8 cellular contexts compared by ENCODE assay signal in the genomic region with DNA sequence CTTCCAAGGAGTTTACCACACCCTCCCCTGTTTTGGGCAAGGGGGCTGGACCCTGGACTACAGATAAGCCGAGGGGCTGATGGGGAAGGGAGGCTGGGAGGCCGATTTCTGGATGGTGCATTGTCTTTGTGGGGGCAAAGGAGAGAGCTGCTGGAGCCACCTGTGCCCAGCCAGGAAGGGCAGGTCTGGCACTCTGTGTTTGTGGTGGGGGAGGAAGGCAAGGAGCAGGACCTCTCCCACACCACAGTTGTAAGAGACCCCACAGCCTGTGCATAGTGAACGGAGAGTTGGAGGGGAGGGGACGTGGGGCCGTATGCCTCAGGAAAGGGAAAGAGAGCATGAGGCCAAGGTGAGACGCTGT. TPM values are rescaled to one million over a fixed set of nuclear protein-coding genes. Genes with fewer than 3 reads are reported as not detected.
DNase-seq lines count a peak whose midpoint lies in the region; TF ChIP-seq lines count a peak whose summit lies in the region.

No MANE protein-coding gene starts in this region.

- peaks cover 12% of the 10 kb centered on the region; the same call in 1 of the 2 replicates for H3F3A ChIP-seq in OCI-LY1 (ENCODE audit: insufficient read depth, low read length)

- H2BK12ac ChIP-seq in trophoblast cell (ENCODE audit: low read length), result no peak overlapping the region

- H4K8ac ChIP-seq in trophoblast cell (ENCODE audit: low read depth, low read length), result no peak overlapping the region

- peak overlapping the region; percentile 93 to 95 for H3K4me3 Mint-ChIP-seq in CD14-positive monocyte

- no peak overlapping the region for H4K91ac ChIP-seq in trophoblast cell (ENCODE audit: low read depth, low read length)

- peak overlapping the region; percentile 77 for H3K27ac ChIP-seq in OCI-LY1 (ENCODE audit: low read depth, low read length, poor library complexity, severe bottlenecking)
- no peak overlapping the region for H3K27ac ChIP-seq in trophoblast cell (ENCODE audit: low read depth, low read length)

- H2AFZ ChIP-seq in OCI-LY1 (ENCODE audit: low read length) (no peak overlapping the region), trophoblast cell (ENCODE audit: insufficient read depth, low read length, poor library complexity) (no peak overlapping the region)

- H3K27me3 ChIP-seq in OCI-LY1 (ENCODE audit: insufficient read depth, low read length) (no peaks in the 10 kb centered on the region), endocrine pancreas (ENCODE audit: control insufficient read depth, insufficient read depth, low read length) (no peaks in the 10 kb centered on the region), trophoblast cell (ENCODE audit: insufficient read depth, low read length) (no peaks in the 10 kb centered on the region)

- no peaks in the 10 kb centered on the region for H3K79me2 ChIP-seq in OCI-LY1 (ENCODE audit: insufficient read depth, low read length)
- peaks cover 11% of the 10 kb centered on the region for H3K79me2 ChIP-seq in trophoblast cell (ENCODE audit: control insufficient read depth, insufficient read depth, low read length, poor library complexity)

- peaks cover 29 to 40% of the 10 kb centered on the region in 2 donors for H3K36me3 Mint-ChIP-seq in CD14-positive monocyte

- H2BK5ac ChIP-seq in trophoblast cell (ENCODE audit: low read depth, low read length, poor library complexity), result no peak overlapping the region

- H2AK5ac ChIP-seq in trophoblast cell (ENCODE audit: low read length), result no peak overlapping the region

- H3K27ac Mint-ChIP-seq in CD14-positive monocyte, result peak overlapping the region; percentile 88 to 98 (median 93)

- no peak overlapping the region for H2BK120ac ChIP-seq in trophoblast cell (ENCODE audit: insufficient read depth, low read length, poor library complexity)

- peaks cover 0 to 5% (median 2%) of the 10 kb centered on the region in 3 donors for H3K27me3 Mint-ChIP-seq in CD14-positive monocyte (ENCODE audit: low read depth in 3 of 3)

- H3K18ac ChIP-seq in trophoblast cell (ENCODE audit: low read length), result peak overlapping the region; percentile 41

- H4K12ac ChIP-seq in trophoblast cell (ENCODE audit: low read depth, low read length), result peak overlapping the region; percentile 32

- peak overlapping the region; percentile 38 for H3K4ac ChIP-seq in trophoblast cell (ENCODE audit: low read depth, low read length)

- peaks cover 41% of the 10 kb centered on the region for H3K4me1 ChIP-seq in OCI-LY1 (ENCODE audit: insufficient read depth, low read length, severe bottlenecking)
- no peaks in the 10 kb centered on the region for H3K4me1 ChIP-seq in endocrine pancreas (ENCODE audit: control insufficient read depth, insufficient read depth, low read length)
- peaks cover 35 to 40% of the 10 kb centered on the region in 2 experiments for H3K4me1 ChIP-seq in trophoblast cell (ENCODE audit: control insufficient read depth in 1 of 2, insufficient read depth in 2 of 2, low read length in 2 of 2)

- H3K9ac ChIP-seq in OCI-LY1 (ENCODE audit: low read length) (peak overlapping the region; percentile 91), endocrine pancreas (ENCODE audit: control insufficient read depth, insufficient read depth, low read length) (peak overlapping the region; percentile 52), trophoblast cell (ENCODE audit: low read length) (no peak overlapping the region)

- H3K23ac ChIP-seq in trophoblast cell (ENCODE audit: low read length), result no peak overlapping the region

- TF ChIP-seq CTCF in CD14-positive monocyte (IDR thresholded peaks at IDR 0.05), result no peak
- no peak for TF ChIP-seq CTCF in OCI-LY1 (IDR thresholded peaks at IDR 0.05; ENCODE audit: low read length)

- no peak for DNase-seq in CD14-positive monocyte (ENCODE audit: low spot score)
- no peak for DNase-seq in trophoblast cell
- no peak for DNase-seq in stimulated activated CD4-positive, alpha-beta T cell treated with anti-CD3 and anti-CD28 coated beads, Interleukin-4, amount 100 ng/mL, for 24 hours
- DNase-seq in NCI-H226, result no peak
- no peak for DNase-seq in NCI-H128 (lab: John Stamatoyannopoulos, UW; ENCODE audit: unreplicated experiment)
- no peak for DNase-seq in NCI-H1417 (lab: John Stamatoyannopoulos, UW)

- no peaks in the 10 kb centered on the region for H3K9me3 Mint-ChIP-seq in CD14-positive monocyte

- H3K79me1 ChIP-seq in trophoblast cell (ENCODE audit: low read length), result peaks cover 25% of the 10 kb centered on the region

- peak overlapping the region; percentile 79 for H3K4me2 ChIP-seq in OCI-LY1 (ENCODE audit: low read length)
- no peak overlapping the region for H3K4me2 ChIP-seq in trophoblast cell (ENCODE audit: low read length)

- no CpG with 5 or more reads among the region's 6 CpGs for WGBS in trophoblast cell (ENCODE audit: extremely low coverage, insufficient coverage, insufficient read length)

- H3K14ac ChIP-seq in trophoblast cell (ENCODE audit: low read length), result no peak overlapping the region

- H3K9me2 ChIP-seq in OCI-LY1 (ENCODE audit: low read depth, low read length), result no peaks in the 10 kb centered on the region

- no peaks in the 10 kb centered on the region for H4K20me1 ChIP-seq in OCI-LY1 (ENCODE audit: insufficient read depth, low read length)

- H3K9me3 ChIP-seq in OCI-LY1 (ENCODE audit: low read length), result no peaks in the 10 kb centered on the region
- H3K9me3 ChIP-seq in endocrine pancreas (ENCODE audit: control insufficient read depth, low read length), result no peaks in the 10 kb centered on the region
- peaks cover 4% of the 10 kb centered on the region for H3K9me3 ChIP-seq in trophoblast cell (ENCODE audit: insufficient read depth, low read depth, low read length)

- H3K36me3 ChIP-seq in OCI-LY1 (ENCODE audit: insufficient read depth, low read length) (peaks cover 43% of the 10 kb centered on the region), endocrine pancreas (ENCODE audit: control insufficient read depth, insufficient read depth, low read length) (peaks cover 12% of the 10 kb centered on the region), trophoblast cell (ENCODE audit: control insufficient read depth in 1 of 2, insufficient read depth in 2 of 2, low read length in 2 of 2) (peaks cover 47 to 48% of the 10 kb centered on the region in 2 experiments)

- H3K4me3 ChIP-seq in OCI-LY1 (ENCODE audit: low read depth, low read length, poor library complexity, severe bottlenecking) (peak overlapping the region; percentile 85), endocrine pancreas (ENCODE audit: control insufficient read depth, insufficient read depth, low read length) (no peak overlapping the region), trophoblast cell (ENCODE audit: low read depth, low read length) (no peak overlapping the region)

- peaks cover 35% of the 10 kb centered on the region for H3K4me1 Mint-ChIP-seq in CD14-positive monocyte

- intact Hi-C loops in CD14-positive monocyte (cut with micrococcal nuclease), result loop anchor here (2.0 to 10.0 kb wide), 4 partner anchors 17 to 151 kb away; a partner anchor contains a TSS

RNA-seq across cellular contexts. Expression of a gene that starts 16.0 kb away (rescaled TPM):
- polyA plus RNA-seq in CD14-positive monocyte, result under 1 TPM; 0.35 to 0.38 TPM
- 1.4 TPM in 2 replicates for polyA plus RNA-seq in trophoblast cell (2013)

RNA-seq across cellular contexts. Expression of a gene that starts 16.5 kb away (rescaled TPM):
- polyA plus RNA-seq in CD14-positive monocyte, result 10 to 100 TPM; 15.3 to 15.5 TPM
- polyA plus RNA-seq in trophoblast cell (2013), result 57.4 and 59.4 TPM in 2 replicates

RNA-seq across cellular contexts. Expression of a gene that starts 16.9 kb away (rescaled TPM):
- polyA plus RNA-seq in CD14-positive monocyte, result under 1 TPM; 0.62 to 0.87 TPM
- 36.7 and 39.1 TPM in 2 replicates for polyA plus RNA-seq in trophoblast cell (2013)

RNA-seq across cellular contexts. Expression of a gene that starts 27.1 kb away (rescaled TPM):
- not detected for polyA plus RNA-seq in CD14-positive monocyte
- polyA plus RNA-seq in trophoblast cell (2013), result 0.04 and 0.07 TPM in 2 replicates

RNA-seq across cellular contexts. Expression of a gene that starts 31.0 kb away (rescaled TPM):
- 1 to 10 TPM; 2.3 to 3.4 TPM for polyA plus RNA-seq in CD14-positive monocyte
- 49.3 and 50.2 TPM in 2 replicates for polyA plus RNA-seq in trophoblast cell (2013)
